8 cellular contexts compared by ENCODE assay signal in genomic region chr14:20332946-20333782, GRCh38. TPM values are rescaled to one million over a fixed set of nuclear protein-coding genes. Genes with fewer than 3 reads are reported as not detected.
DNase-seq lines count a peak whose midpoint lies in the region; ATAC-seq and TF ChIP-seq lines count a peak whose summit lies in the region.

A gene with protein sequence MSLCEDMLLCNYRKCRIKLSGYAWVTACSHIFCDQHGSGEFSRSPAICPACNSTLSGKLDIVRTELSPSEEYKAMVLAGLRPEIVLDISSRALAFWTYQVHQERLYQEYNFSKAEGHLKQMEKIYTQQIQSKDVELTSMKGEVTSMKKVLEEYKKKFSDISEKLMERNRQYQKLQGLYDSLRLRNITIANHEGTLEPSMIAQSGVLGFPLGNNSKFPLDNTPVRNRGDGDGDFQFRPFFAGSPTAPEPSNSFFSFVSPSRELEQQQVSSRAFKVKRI (minus strand): TSS chr14:20333279. CDS start chr14:20316523, 16,756 bp downstream.

- TF ChIP-seq CTCF in progenitor cell of endocrine pancreas (IDR thresholded peaks at IDR 0.05; ENCODE audit: unreplicated experiment): no peak

- peaks cover 20% of the 10 kb centered on the region for H3K4me1 Mint-ChIP-seq in progenitor cell of endocrine pancreas (ENCODE audit: low read depth)

- H3K27ac Mint-ChIP-seq in progenitor cell of endocrine pancreas: peak within 1 kb of the TSS; percentile 100

- H3K27me3 Mint-ChIP-seq in progenitor cell of endocrine pancreas: no peaks in the 10 kb centered on the region

- H3K9me3 ChIP-seq in right cardiac atrium (ENCODE audit: control insufficient read depth, low read length): no peaks in the 10 kb centered on the region

- intact Hi-C loops in right cardiac atrium (cut with DNase I): loop anchor here in 1 of 4 donors (5.0 kb wide), 1 partner anchor 349 kb away; the partner anchor contains the start of gene RNASE4

- H3K27me3 ChIP-seq in right cardiac atrium (ENCODE audit: control insufficient read depth, insufficient read depth): no peaks in the 10 kb centered on the region

- H3K4me3 Mint-ChIP-seq in progenitor cell of endocrine pancreas (ENCODE audit: low read depth): peak within 1 kb of the TSS; percentile 100

- 2% methylated on average over 17 of the region's 17 CpGs for WGBS in right cardiac atrium

- H3K4me3 ChIP-seq in right cardiac atrium (ENCODE audit: low read length): peak within 1 kb of the TSS; percentile 91

- H3K36me3 Mint-ChIP-seq in progenitor cell of endocrine pancreas (ENCODE audit: insufficient read depth): peaks cover 3% of the 10 kb centered on the region

- H3K27ac ChIP-seq in right cardiac atrium (ENCODE audit: low read length): peak within 1 kb of the TSS; percentile 96

- peak; percentile 14 to 27 for DNase-seq in stimulated activated CD4-positive, alpha-beta T cell treated with anti-CD3 and anti-CD28 coated beads, Interleukin-12 subunit alpha, Interleukin-12 subunit beta, amount 100 ng/mL, for 24 hours (ENCODE audit: low read depth in 2 of 2)
- no peak for DNase-seq in stimulated activated CD4-positive, alpha-beta T cell treated with anti-CD3 and anti-CD28 coated beads, Interleukin-4, amount 100 ng/mL, for 1 hour
- peak; percentile 74 for DNase-seq in NCI-H1417 treated with DMSO at 0.1 percent for 48 hours (lab: John Stamatoyannopoulos, UW)
- DNase-seq in T follicular helper cell (ENCODE audit: low read depth): peak; percentile 41
- peak; percentile 91 for DNase-seq in astrocyte of the hippocampus (ENCODE audit: low read depth, low spot score)
- peak; percentile 46 to 71 (median 56) for DNase-seq in right cardiac atrium
- peak; percentile 14 for DNase-seq in progenitor cell of endocrine pancreas (ENCODE audit: low spot score, unreplicated experiment)

- no peaks in the 10 kb centered on the region for H3K4me1 ChIP-seq in right cardiac atrium (ENCODE audit: control insufficient read depth, insufficient read depth, low read length)

- peak; percentile 98 for ATAC-seq in HG02852 (IDR thresholded peaks at IDR 0.05; ENCODE audit: unreplicated experiment)
- peak; percentile 99 for ATAC-seq in right cardiac atrium

- no peaks in the 10 kb centered on the region for H3K9me3 Mint-ChIP-seq in progenitor cell of endocrine pancreas (ENCODE audit: low read depth)

RNA-seq across cellular contexts. Expression of the gene that starts here (rescaled TPM):
- total RNA-seq in right cardiac atrium (10 to 100 TPM; 41.0 to 58.2 (median 49.5) TPM), progenitor cell of endocrine pancreas (112 and 122 TPM in 2 replicates)
- 72.1 TPM for polyA plus RNA-seq in right cardiac atrium
